Comparison of ENCODE assay signal across 22 cellular contexts in the genomic region with DNA sequence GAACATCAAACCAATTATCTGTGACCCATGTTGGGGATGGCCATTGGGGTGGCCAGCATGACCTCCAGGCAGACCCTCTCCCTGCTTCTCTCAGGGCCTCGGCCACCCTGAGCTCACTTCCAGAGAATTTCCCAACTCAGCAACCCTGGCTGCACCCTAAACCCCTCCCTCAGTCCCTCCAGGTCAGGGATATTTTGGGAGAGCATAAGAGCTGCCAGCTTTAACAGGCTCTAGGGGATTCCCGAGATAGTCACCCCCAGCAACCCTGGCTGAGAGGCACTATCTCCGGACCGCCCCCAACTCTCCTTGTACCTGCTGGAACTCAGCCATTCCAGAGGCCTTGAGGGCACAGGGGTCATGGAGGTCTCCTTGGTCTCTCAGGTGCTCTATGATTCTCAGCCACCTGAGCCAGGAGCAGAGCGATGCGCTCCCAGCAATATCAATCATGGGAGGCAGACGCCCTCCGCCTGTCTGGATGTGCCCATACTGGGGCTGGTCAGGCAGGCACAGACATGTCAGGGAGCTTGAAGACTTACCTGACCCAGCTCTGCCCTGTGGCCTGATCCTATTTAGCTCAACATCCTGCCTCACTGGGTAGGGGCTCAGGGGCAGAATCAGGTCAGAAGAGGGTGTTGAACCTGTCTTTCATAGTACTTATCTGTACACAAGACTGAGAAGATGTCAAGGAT. TPM values are rescaled to one million over a fixed set of nuclear protein-coding genes. Genes with fewer than 3 reads are reported as not detected.
A peak's percentile ranks its signal among the peaks of the same experiment; 100 is the strongest.
DNase-seq lines count a peak whose midpoint lies in the region; ATAC-seq and TF ChIP-seq lines count a peak whose summit lies in the region.
"Had no signal": no experiment of that assay in that cellular context is flagged by ENCODE, and none has a peak within 500 bp of the region (broad histone marks: within the 10 kb centered on the region; RNA-seq: fewer than 3 reads in every experiment).

No MANE protein-coding gene starts in this region.

- POLR2A ChIA-PET in WTC11 (lab: Charles Lee) = no interaction called here

- TF ChIP-seq POLR2A in esophagus squamous epithelium (IDR thresholded peaks at IDR 0.05) = no peak

- H3K9ac ChIP-seq in mucosa of rectum (ENCODE audit: low read depth in 1 of 2, low read length in 2 of 2) (no peak overlapping the region), stomach smooth muscle (ENCODE audit: low read length in 2 of 2) (no peak overlapping the region)

- H3K27ac Mint-ChIP-seq in WTC11 = peak overlapping the region; percentile 52
- H3K27ac Mint-ChIP-seq: activated CD8-positive, alpha-beta memory T cell treated with anti-CD3 and anti-CD28 coated beads, Interleukin-2, amount 10 ng/mL, durations not matched to agents 7 days and 5 days had no signal

- DNase-seq in WTC11 (ENCODE audit: low spot score) = no peak
- no peak for DNase-seq in esophagus squamous epithelium (lab: John Stamatoyannopoulos, UW)
- no peak for DNase-seq in hypothalamus (lab: John Stamatoyannopoulos, UW)
- DNase-seq in stimulated activated CD4-positive, alpha-beta T cell treated with anti-CD3 and anti-CD28 coated beads, Interleukin-15, amount 100 ng/mL, for 24 hours = no peak
- DNase-seq: activated CD8-positive, alpha-beta memory T cell treated with anti-CD3 and anti-CD28 coated beads, Interleukin-2, amount 10 ng/mL, durations not matched to agents 7 days and 5 days; activated gamma-delta T cell; AML-193; effector memory CD4-positive, alpha-beta T cell; NCI-H1436 treated with DMSO at 0.1 percent for 48 hours; NCI-H446; OCI-M1; stimulated activated CD4-positive, alpha-beta T cell treated with anti-CD3 and anti-CD28 coated beads, Interleukin-4, amount 100 ng/mL, for 4 hours had no signal

- no peaks in the 10 kb centered on the region for H3K27me3 Mint-ChIP-seq in WTC11 (ENCODE audit: low read depth)
- H3K27me3 Mint-ChIP-seq: activated CD8-positive, alpha-beta memory T cell treated with anti-CD3 and anti-CD28 coated beads, Interleukin-2, amount 10 ng/mL, durations not matched to agents 7 days and 5 days had no signal

- H3K4me1 ChIP-seq in esophagus squamous epithelium = peaks cover 7 to 52% (median 21%) of the 10 kb centered on the region in 3 donors
- H3K4me1 ChIP-seq in mucosa of rectum (ENCODE audit: control insufficient read depth in 2 of 2, insufficient read depth in 2 of 2, low read length in 2 of 2) = peaks cover 2 to 4% of the 10 kb centered on the region in 2 donors
- H3K4me1 ChIP-seq in stomach smooth muscle (ENCODE audit: control insufficient read depth, insufficient read depth, low read length) = peaks cover 34% of the 10 kb centered on the region

- no peak overlapping the region for H3K4me3 Mint-ChIP-seq in WTC11
- H3K4me3 Mint-ChIP-seq: activated CD8-positive, alpha-beta memory T cell treated with anti-CD3 and anti-CD28 coated beads, Interleukin-2, amount 10 ng/mL, durations not matched to agents 7 days and 5 days had no signal

- H3K36me3 ChIP-seq in esophagus squamous epithelium = no peaks in the 10 kb centered on the region
- H3K36me3 ChIP-seq in mucosa of rectum (ENCODE audit: control insufficient read depth in 2 of 2, insufficient read depth in 2 of 2, low read length in 2 of 2) = peaks cover 0 to 3% of the 10 kb centered on the region in 2 donors
- peaks cover 0 to 2% of the 10 kb centered on the region in 2 donors for H3K36me3 ChIP-seq in stomach smooth muscle (ENCODE audit: control insufficient read depth in 2 of 2, insufficient read depth in 2 of 2, low read length in 2 of 2)

- H3K27me3 ChIP-seq in esophagus squamous epithelium (no peaks in the 10 kb centered on the region), mucosa of rectum (ENCODE audit: control insufficient read depth in 2 of 2, insufficient read depth in 2 of 2, low read length in 2 of 2) (no peaks in the 10 kb centered on the region), stomach smooth muscle (ENCODE audit: control insufficient read depth in 1 of 2, insufficient read depth in 2 of 2, low read length in 2 of 2) (no peaks in the 10 kb centered on the region)
- H3K27me3 ChIP-seq: tibial nerve had no signal

- TF ChIP-seq CTCF in WTC11 (IDR thresholded peaks at IDR 0.05) (no peak), esophagus squamous epithelium (IDR thresholded peaks at IDR 0.05) (no peak)

- peaks cover 8% of the 10 kb centered on the region; the same call in 1 of the 2 replicates for H3K9me3 Mint-ChIP-seq in WTC11

- WGBS in esophagus squamous epithelium, 2 donors = 46 to 48% methylated on average over 6 to 7 of the region's 8 CpGs

- H3K36me3 Mint-ChIP-seq in WTC11 = no peaks in the 10 kb centered on the region

- ATAC-seq in WTC11 = no peak
- ATAC-seq in GM21717 (IDR thresholded peaks at IDR 0.05; ENCODE audit: unreplicated experiment) = no peak
- no peak for ATAC-seq in HG03097 (IDR thresholded peaks at IDR 0.05; ENCODE audit: low FRiP score, unreplicated experiment)
- ATAC-seq: activated CD8-positive, alpha-beta memory T cell treated with anti-CD3 and anti-CD28 coated beads, Interleukin-2, amount 10 ng/mL, durations not matched to agents 7 days and 5 days had no signal

- intact Hi-C loops in esophagus squamous epithelium (cut with DNase I) = no loop called here

- H3K4me1 Mint-ChIP-seq in WTC11 = peaks cover 10% of the 10 kb centered on the region

- H3K4me3 ChIP-seq in esophagus squamous epithelium (no peak overlapping the region), mucosa of rectum (ENCODE audit: low read length in 2 of 2) (no peak overlapping the region), stomach smooth muscle (ENCODE audit: low read length in 2 of 2) (no peak overlapping the region)
- H3K4me3 ChIP-seq: tibial nerve had no signal

- CTCF ChIA-PET in WTC11 (lab: Charles Lee) = interaction anchor here (0.6 to 1.4 kb wide), 2 partner anchors 34 to 1411 kb away, joined by 3 to 4 read pairs; a partner anchor contains a TSS

- H3K9me3 ChIP-seq in esophagus squamous epithelium (no peaks in the 10 kb centered on the region), mucosa of rectum (ENCODE audit: control insufficient read depth in 2 of 2, low read length in 2 of 2) (no peaks in the 10 kb centered on the region), stomach smooth muscle (ENCODE audit: control insufficient read depth in 2 of 2, low read length in 2 of 2) (no peaks in the 10 kb centered on the region)
- H3K9me3 ChIP-seq: tibial nerve had no signal

- H3K27ac ChIP-seq in esophagus squamous epithelium (peak overlapping the region; percentile 39 to 81 (median 76)), mucosa of rectum (ENCODE audit: low read depth in 2 of 2, low read length in 2 of 2) (peak overlapping the region; percentile 44 to 46), stomach smooth muscle (ENCODE audit: low read length) (peak overlapping the region; percentile 74)
- H3K27ac ChIP-seq: VCaP had no signal

TF ChIP-seq in WTC11, 78 proteins besides CTCF, POLR2A, EP300 and RAD21 (continues in another document):
- TF ChIP-seq SMAD3 (CRISPR knock-in tag; IDR thresholded peaks at IDR 0.05; ENCODE audit: borderline replicate concordance) (no peak), GRHL2 (CRISPR knock-in tag; IDR thresholded peaks at IDR 0.05; ENCODE audit: insufficient replicate concordance, severe bottlenecking) (no peak), ELF4 (CRISPR knock-in tag; IDR thresholded peaks at IDR 0.05; ENCODE audit: low read depth) (no peak), ETV6 (CRISPR knock-in tag; IDR thresholded peaks at IDR 0.05) (no peak), IRF2 (CRISPR knock-in tag; IDR thresholded peaks at IDR 0.05; ENCODE audit: borderline replicate concordance, low read depth) (no peak), NR3C1 (CRISPR knock-in tag; conservative IDR thresholded peaks at IDR 0.05; ENCODE audit: low read depth) (no peak), FOXK1 (CRISPR knock-in tag; IDR thresholded peaks at IDR 0.05) (no peak), ZNF416 (CRISPR knock-in tag; IDR thresholded peaks at IDR 0.05) (no peak), EMX1 (CRISPR knock-in tag; IDR thresholded peaks at IDR 0.05) (no peak), ZNF121 (CRISPR knock-in tag; IDR thresholded peaks at IDR 0.05) (no peak)
- TF ChIP-seq, protein P1, sequence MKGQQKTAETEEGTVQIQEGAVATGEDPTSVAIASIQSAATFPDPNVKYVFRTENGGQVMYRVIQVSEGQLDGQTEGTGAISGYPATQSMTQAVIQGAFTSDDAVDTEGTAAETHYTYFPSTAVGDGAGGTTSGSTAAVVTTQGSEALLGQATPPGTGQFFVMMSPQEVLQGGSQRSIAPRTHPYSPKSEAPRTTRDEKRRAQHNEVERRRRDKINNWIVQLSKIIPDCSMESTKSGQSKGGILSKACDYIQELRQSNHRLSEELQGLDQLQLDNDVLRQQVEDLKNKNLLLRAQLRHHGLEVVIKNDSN (CRISPR knock-in tag; IDR thresholded peaks at IDR 0.05) = no peak
- TF ChIP-seq, protein P2, sequence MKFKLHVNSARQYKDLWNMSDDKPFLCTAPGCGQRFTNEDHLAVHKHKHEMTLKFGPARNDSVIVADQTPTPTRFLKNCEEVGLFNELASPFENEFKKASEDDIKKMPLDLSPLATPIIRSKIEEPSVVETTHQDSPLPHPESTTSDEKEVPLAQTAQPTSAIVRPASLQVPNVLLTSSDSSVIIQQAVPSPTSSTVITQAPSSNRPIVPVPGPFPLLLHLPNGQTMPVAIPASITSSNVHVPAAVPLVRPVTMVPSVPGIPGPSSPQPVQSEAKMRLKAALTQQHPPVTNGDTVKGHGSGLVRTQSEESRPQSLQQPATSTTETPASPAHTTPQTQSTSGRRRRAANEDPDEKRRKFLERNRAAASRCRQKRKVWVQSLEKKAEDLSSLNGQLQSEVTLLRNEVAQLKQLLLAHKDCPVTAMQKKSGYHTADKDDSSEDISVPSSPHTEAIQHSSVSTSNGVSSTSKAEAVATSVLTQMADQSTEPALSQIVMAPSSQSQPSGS (CRISPR knock-in tag; IDR thresholded peaks at IDR 0.05; ENCODE audit: borderline replicate concordance, low read depth) = no peak

RNA-seq across cellular contexts. Expression of a gene that starts 34.9 kb away (rescaled TPM):
- total RNA-seq in WTC11 (2021) = not detected in 3 replicates
- 10 to 100 TPM in 1 of 4 donors, 1 to 10 TPM in 3; 2.5 to 78.0 (median 5.5) TPM for total RNA-seq in esophagus squamous epithelium

RNA-seq across cellular contexts. Expression of a gene that starts 40.5 kb away (rescaled TPM):
- total RNA-seq in WTC11 (2021) = 4.7 to 6.2 TPM (median 5.8 TPM) in 3 replicates
- 1 to 10 TPM; 5.7 to 8.6 (median 6.3) TPM for total RNA-seq in esophagus squamous epithelium

RNA-seq across cellular contexts. Expression of a gene that starts 49.7 kb away (rescaled TPM):
- total RNA-seq in WTC11 (2021) (not detected in 3 replicates), esophagus squamous epithelium (not detected)
- total RNA-seq: activated CD8-positive, alpha-beta memory T cell treated with anti-CD3 and anti-CD28 coated beads, Interleukin-2, amount 10 ng/mL, durations not matched to agents 7 days and 5 days; glomerular endothelial cell; HT-29; mucosa of gallbladder; renal cortical epithelial cell; tibial nerve had no signal

RNA-seq across cellular contexts. Expression of a gene that starts 58.3 kb away (rescaled TPM):
- total RNA-seq in WTC11 (2021) (9.7 to 10.4 TPM in 2 of 3 replicates, not detected in the other), esophagus squamous epithelium (not detected)
- total RNA-seq: glomerular endothelial cell, HT-29, renal cortical epithelial cell, tibial nerve had no signal
